ENCODE assay signal across 23 cellular contexts in the genomic region with DNA sequence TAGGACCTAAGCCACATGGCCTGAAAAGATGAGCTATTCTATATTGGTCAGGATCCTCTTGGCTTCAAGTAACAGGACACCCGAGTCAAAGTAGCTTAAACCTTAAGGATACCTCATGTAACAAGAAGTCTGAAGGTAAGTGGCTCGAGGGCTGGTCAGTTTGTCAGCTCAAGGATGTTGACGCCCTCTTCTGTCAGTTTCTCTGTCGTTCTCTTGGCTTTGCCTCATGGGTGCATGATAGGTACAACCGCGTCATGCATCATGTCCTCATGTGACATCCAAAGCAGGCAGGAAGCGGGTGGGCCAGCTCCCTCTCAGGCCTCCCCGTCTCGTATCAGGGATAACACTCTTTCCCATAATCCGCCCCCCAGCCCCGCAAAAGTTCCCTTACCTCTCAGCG.
"Had no signal": no experiment of that assay in that cellular context is flagged by ENCODE, and none has a peak within 500 bp of the region (broad histone marks: within the 10 kb centered on the region; RNA-seq: fewer than 3 reads in every experiment).

No MANE protein-coding gene starts in this region.

- DNase-seq: activated CD4-positive, alpha-beta T cell treated with anti-CD3 and anti-CD28 coated beads, Interleukin-2, amount 10 ng/mL, durations not matched to agents 7 days and 5 days; activated CD4-positive, CD25-positive, alpha-beta regulatory T cell; activated CD8-positive, alpha-beta memory T cell treated with anti-CD3 and anti-CD28 coated beads for 24 hours; activated naive CD8-positive, alpha-beta T cell treated with anti-CD3 and anti-CD28 coated beads for 36 hours; amygdala; body of pancreas; caudate nucleus; colonic mucosa; kidney; left lung; nucleus accumbens; stimulated activated CD4-positive, alpha-beta T cell treated with anti-CD3 and anti-CD28 coated beads, Interleukin-15, amount 100 ng/mL, for 24 hours; stimulated activated CD4-positive, alpha-beta T cell treated with anti-CD3 and anti-CD28 coated beads, Interleukin-4, amount 100 ng/mL, for 1 hour; stimulated activated naive B cell treated with anti-CD40 and anti-IgM and Interleukin-4, amounts not matched to agents 10 μg/mL and 1 μg/mL and 100 μg/mL, for 72 hours had no signal

- H3K4me1 ChIP-seq: body of pancreas, colonic mucosa, left lung, right atrium auricular region, vagina had no signal

- ATAC-seq: body of pancreas; esophagus mucosa; left lung; stimulated activated naive B cell treated with anti-CD40 and anti-IgM and Interleukin-4, amounts not matched to agents 10 μg/mL and 1 μg/mL and 100 μg/mL, for 72 hours had no signal

- H3K36me3 Mint-ChIP-seq: activated naive CD8-positive, alpha-beta T cell treated with anti-CD3 and anti-CD28 coated beads for 36 hours; memory B cell; natural killer cell treated with Interleukin-12 subunit alpha and Interleukin-12 subunit beta and Interleukin-15 and Interleukin-18, amount 100 ng/mL, for 72 hours; stimulated activated naive B cell treated with anti-CD40 and anti-IgM and Interleukin-4, amounts not matched to agents 10 μg/mL and 1 μg/mL and 100 μg/mL, for 72 hours had no signal

- H3K36me3 ChIP-seq: colonic mucosa, left lung, right atrium auricular region, tibial nerve, vagina had no signal

- H3K4me3 ChIP-seq: body of pancreas, colonic mucosa, left lung, right atrium auricular region, skin epidermis, tibial nerve, vagina had no signal

- H3K27ac Mint-ChIP-seq: activated CD4-positive, alpha-beta T cell treated with anti-CD3 and anti-CD28 coated beads, Interleukin-2, amount 10 ng/mL, durations not matched to agents 7 days and 5 days; activated naive CD8-positive, alpha-beta T cell treated with anti-CD3 and anti-CD28 coated beads for 36 hours; activated T-helper 1 cell treated with anti-CD3 and anti-CD28 coated beads, Interleukin-12 subunit alpha, Interleukin-12 subunit beta, Interleukin-2, Interleukin-4 antibody, amounts not matched to agents 30 ng/mL and 10 ng/mL and 1 ng/mL, durations not matched to agents 14 hours and 24 hours and 36 hours; memory B cell; natural killer cell treated with Interleukin-12 subunit alpha and Interleukin-12 subunit beta and Interleukin-15 and Interleukin-18, amount 100 ng/mL, for 72 hours; progenitor cell of endocrine pancreas; stimulated activated naive B cell treated with anti-CD40 and anti-IgM and Interleukin-4, amounts not matched to agents 10 μg/mL and 1 μg/mL and 100 μg/mL, for 72 hours had no signal

- H3K9me3 Mint-ChIP-seq: activated CD4-positive, alpha-beta T cell treated with anti-CD3 and anti-CD28 coated beads, Interleukin-2, amount 10 ng/mL, durations not matched to agents 7 days and 5 days; activated naive CD8-positive, alpha-beta T cell treated with anti-CD3 and anti-CD28 coated beads for 36 hours; activated T-helper 1 cell treated with anti-CD3 and anti-CD28 coated beads, Interleukin-12 subunit alpha, Interleukin-12 subunit beta, Interleukin-2, Interleukin-4 antibody, amounts not matched to agents 30 ng/mL and 10 ng/mL and 1 ng/mL, durations not matched to agents 14 hours and 24 hours and 36 hours; memory B cell; natural killer cell treated with Interleukin-12 subunit alpha and Interleukin-12 subunit beta and Interleukin-15 and Interleukin-18, amount 100 ng/mL, for 72 hours; stimulated activated naive B cell treated with anti-CD40 and anti-IgM and Interleukin-4, amounts not matched to agents 10 μg/mL and 1 μg/mL and 100 μg/mL, for 72 hours had no signal

- H3K4me3 Mint-ChIP-seq: activated CD4-positive, alpha-beta T cell treated with anti-CD3 and anti-CD28 coated beads, Interleukin-2, amount 10 ng/mL, durations not matched to agents 7 days and 5 days; activated naive CD8-positive, alpha-beta T cell treated with anti-CD3 and anti-CD28 coated beads for 36 hours; activated T-helper 1 cell treated with anti-CD3 and anti-CD28 coated beads, Interleukin-12 subunit alpha, Interleukin-12 subunit beta, Interleukin-2, Interleukin-4 antibody, amounts not matched to agents 30 ng/mL and 10 ng/mL and 1 ng/mL, durations not matched to agents 14 hours and 24 hours and 36 hours; memory B cell; natural killer cell treated with Interleukin-12 subunit alpha and Interleukin-12 subunit beta and Interleukin-15 and Interleukin-18, amount 100 ng/mL, for 72 hours; stimulated activated naive B cell treated with anti-CD40 and anti-IgM and Interleukin-4, amounts not matched to agents 10 μg/mL and 1 μg/mL and 100 μg/mL, for 72 hours had no signal

- H3K27me3 ChIP-seq: body of pancreas, colonic mucosa, right atrium auricular region, vagina had no signal

- H3K27ac ChIP-seq: body of pancreas, colonic mucosa, left lung, right atrium auricular region, skin epidermis, tibial nerve, vagina had no signal
